ENCODE assay signal across 9 cellular contexts in genomic region chr11:114132944-114133394, GRCh38.
DNase-seq lines count a peak whose midpoint lies in the region; ATAC-seq and TF ChIP-seq lines count a peak whose summit lies in the region.
"Had no signal": no experiment of that assay in that cellular context is flagged by ENCODE, and none has a peak within 500 bp of the region (broad histone marks: within the 10 kb centered on the region; RNA-seq: fewer than 3 reads in every experiment).

No MANE protein-coding gene starts in this region.

- H3K27ac ChIP-seq in esophagus muscularis mucosa (replicated peaks in 1 of 4) (peak overlapping the region; percentile 25 to 60 (median 50)), muscle layer of colon (ENCODE audit: low read depth, low read length) (peak overlapping the region; percentile 63), uterus (peak overlapping the region; percentile 98 to 100)

- H3K4me1 ChIP-seq in esophagus muscularis mucosa (peaks cover 100% of the 10 kb centered on the region in 4 donors), muscle layer of colon (ENCODE audit: insufficient read depth, low read length) (peaks cover 97% of the 10 kb centered on the region), uterus (peaks cover 34% of the 10 kb centered on the region in 2 donors)

- 72% methylated on average over 6 of the region's 6 CpGs for WGBS in esophagus muscularis mucosa

- TF ChIP-seq EP300 in esophagus muscularis mucosa (IDR thresholded peaks at IDR 0.05) = no peak

- peak overlapping the region; percentile 15 for H3K9ac ChIP-seq in muscle layer of colon (ENCODE audit: low read length)

- H3K36me3 ChIP-seq in esophagus muscularis mucosa (peaks cover 0 to 47% (median 13%) of the 10 kb centered on the region in 4 donors), muscle layer of colon (ENCODE audit: insufficient read depth, low read length) (peaks cover 4% of the 10 kb centered on the region), uterus (no peaks in the 10 kb centered on the region)

- no peak for TF ChIP-seq POLR2A in esophagus muscularis mucosa (IDR thresholded peaks at IDR 0.05; ENCODE audit: low read depth)
- no peak for TF ChIP-seq POLR2A in uterus (IDR thresholded peaks at IDR 0.05)

- no peak overlapping the region for H3K4me3 ChIP-seq in esophagus muscularis mucosa
- no peak overlapping the region for H3K4me3 ChIP-seq in muscle layer of colon (ENCODE audit: low read depth in 1 of 2, low read length in 2 of 2)
- peak overlapping the region in 1 of 2 donors; percentile 15 for H3K4me3 ChIP-seq in uterus

- ATAC-seq in Right ventricle myocardium superior (ENCODE audit: poor library complexity) (no peak), left cardiac atrium (no peak)
- ATAC-seq: esophagus mucosa had no signal

- H3K27me3 ChIP-seq in esophagus muscularis mucosa (no peaks in the 10 kb centered on the region), muscle layer of colon (ENCODE audit: control insufficient read depth in 1 of 2, insufficient read depth in 2 of 2, low read length in 2 of 2) (no peaks in the 10 kb centered on the region), uterus (no peaks in the 10 kb centered on the region)

- no peak for TF ChIP-seq CTCF in esophagus muscularis mucosa (IDR thresholded peaks at IDR 0.05)
- TF ChIP-seq CTCF in uterus (IDR thresholded peaks at IDR 0.05) = no peak

- intact Hi-C loops in Right ventricle myocardium superior (cut with DNase I) (no loop called here), left cardiac atrium (cut with DNase I) (no loop called here), esophagus muscularis mucosa (cut with DNase I) (no loop called here), uterus (cut with DNase I; ENCODE audit: low total_unique reads) (no loop called here)

- DNase-seq in Right ventricle myocardium superior (peak; percentile 64), left cardiac atrium (no peak), esophagus muscularis mucosa (ENCODE audit: extremely low spot score) (no peak), uterus (peak; percentile 62 to 72), NCI-H1105 treated with DMSO at 0.1 percent for 48 hours (lab: John Stamatoyannopoulos, UW) (no peak), NCI-H187 treated with DMSO at 0.1 percent for 48 hours (lab: John Stamatoyannopoulos, UW) (no peak)
- DNase-seq in activated effector memory CD4-positive, alpha-beta T cell treated with anti-CD3 and anti-CD28 coated beads, Interleukin-2, amount 50 U/mL, for 16 hours = no peak

- H3K9me3 ChIP-seq in esophagus muscularis mucosa (no peaks in the 10 kb centered on the region), muscle layer of colon (ENCODE audit: low read length) (no peaks in the 10 kb centered on the region), uterus (no peaks in the 10 kb centered on the region)

Comparison
In these comparisons a context has a peak if more than half of its experiments do, and no peak if none do; other contexts are left out.
1. DNase-seq: peak in Right ventricle myocardium superior (single experiment) and uterus (2 of 2); none in left cardiac atrium (single experiment), esophagus muscularis mucosa (single experiment), NCI-H1105 treated with DMSO at 0.1 percent for 48 hours (single experiment), activated effector memory CD4-positive, alpha-beta T cell treated with anti-CD3 and anti-CD28 coated beads, Interleukin-2, amount 50 U/mL, for 16 hours (single experiment) and NCI-H187 treated with DMSO at 0.1 percent for 48 hours (single experiment).
2. Peak in every context shown above with its lines, with median percentiles within 50 percentile points of each other: H3K27ac ChIP-seq.